In genomic region chr12:111595341-111595835, GRCh38 we compare ENCODE assay signal across 8 cellular contexts. TPM values are rescaled to one million over a fixed set of nuclear protein-coding genes. Genes with fewer than 3 reads are reported as not detected.
DNase-seq lines count a peak whose midpoint lies in the region; ATAC-seq, FAIRE-seq and TF ChIP-seq lines count a peak whose summit lies in the region.
"Not testable (repeated sequence)": the region's sequence is repeated elsewhere in the genome, so short reads cannot be mapped to it uniquely, and the experiment has no call there.

No MANE protein-coding gene starts in this region.

- H3K9me3 Mint-ChIP-seq in CD4-positive, CD25-positive, alpha-beta regulatory T cell; activated T-helper 17 cell treated with anti-CD3 and anti-CD28 coated beads, Interleukin-2, amount 50 U/mL, for 72 hours; chondrocyte (ENCODE audit: low read depth); osteocyte (ENCODE audit: unreplicated experiment): not testable (repeated sequence)

- peak overlapping the region; percentile 11 to 84 (median 50) for H3K4me3 Mint-ChIP-seq in CD4-positive, CD25-positive, alpha-beta regulatory T cell
- peak overlapping the region; percentile 88 for H3K4me3 Mint-ChIP-seq in activated T-helper 17 cell treated with anti-CD3 and anti-CD28 coated beads, Interleukin-2, amount 50 U/mL, for 72 hours
- peak overlapping the region; percentile 22 for H3K4me3 Mint-ChIP-seq in chondrocyte (ENCODE audit: unreplicated experiment)
- peak overlapping the region; percentile 55 for H3K4me3 Mint-ChIP-seq in osteocyte (ENCODE audit: unreplicated experiment)

- H3K9ac ChIP-seq in SK-N-MC (ENCODE audit: insufficient read length); kidney (ENCODE audit: low read length in 2 of 2): not testable (repeated sequence)

- H3K4me3 ChIP-seq in CD4-positive, CD25-positive, alpha-beta regulatory T cell (ENCODE audit: low read depth, low read length): peak overlapping the region; percentile 2
- not testable (repeated sequence) for H3K4me3 ChIP-seq in SK-N-MC; kidney (ENCODE audit: low read length in 2 of 2)
- H3K4me3 ChIP-seq in tibial artery: peak overlapping the region in 1 of 2 donors; percentile 95

- POLR2A ChIA-PET in HEK293T (lab: Yijun Ruan, JAX): not testable (repeated sequence)

- CTCF ChIA-PET in HEK293T (lab: Yijun Ruan, JAX): not testable (repeated sequence)

- H3K27me3 ChIP-seq in CD4-positive, CD25-positive, alpha-beta regulatory T cell (ENCODE audit: control insufficient read depth, insufficient read depth, low read length); tibial artery: not testable (repeated sequence)

- H3K27ac Mint-ChIP-seq in CD4-positive, CD25-positive, alpha-beta regulatory T cell: peak overlapping the region in 1 of 3 donors; percentile 29
- H3K27ac Mint-ChIP-seq in activated T-helper 17 cell treated with anti-CD3 and anti-CD28 coated beads, Interleukin-2, amount 50 U/mL, for 72 hours: not testable (repeated sequence)
- peak overlapping the region; percentile 75 for H3K27ac Mint-ChIP-seq in chondrocyte (ENCODE audit: unreplicated experiment)
- peak overlapping the region; percentile 87 for H3K27ac Mint-ChIP-seq in osteocyte (ENCODE audit: unreplicated experiment)

- FAIRE-seq in kidney (lab: Jason Lieb, UNC): not testable (repeated sequence)

- intact Hi-C loops in kidney (cut with DNase I): not testable (repeated sequence)
- intact Hi-C loops in tibial artery (cut with DNase I; ENCODE audit: low total_unique reads): loop anchor here (2.0 kb wide), 1 partner anchor 47 kb away; no protein-coding TSS in a partner anchor

- peaks cover 10 to 62% (median 40%) of the 10 kb centered on the region in 4 donors for H3K4me1 Mint-ChIP-seq in CD4-positive, CD25-positive, alpha-beta regulatory T cell
- peaks cover 16% of the 10 kb centered on the region for H3K4me1 Mint-ChIP-seq in activated T-helper 17 cell treated with anti-CD3 and anti-CD28 coated beads, Interleukin-2, amount 50 U/mL, for 72 hours
- H3K4me1 Mint-ChIP-seq in chondrocyte (ENCODE audit: low read depth) (peaks cover 51% of the 10 kb centered on the region), osteocyte (ENCODE audit: unreplicated experiment) (peaks cover 48% of the 10 kb centered on the region)

- DNase-seq in CD4-positive, CD25-positive, alpha-beta regulatory T cell; HEK293T (ENCODE audit: extremely low spot score); SK-N-MC (ENCODE audit: low read depth, low spot score); osteocyte (ENCODE audit: extremely low spot score, unreplicated experiment): not testable (repeated sequence)
- DNase-seq in chondrocyte (ENCODE audit: low spot score) (peak; percentile 46), kidney (peak; percentile 20), tibial artery (peak in 1 of 2 donors; percentile 6)

- H3K4me1 ChIP-seq in CD4-positive, CD25-positive, alpha-beta regulatory T cell (ENCODE audit: control insufficient read depth, insufficient read depth, low read length, poor library complexity, severe bottlenecking): peaks cover 23% of the 10 kb centered on the region
- H3K4me1 ChIP-seq in kidney (ENCODE audit: control insufficient read depth in 1 of 2, insufficient read depth in 1 of 2, low read depth in 1 of 2, low read length in 2 of 2) (peaks cover 4 to 11% of the 10 kb centered on the region in 2 donors), tibial artery (peaks cover 0 to 67% (median 31%) of the 10 kb centered on the region in 4 donors)

- not testable (repeated sequence) for H3K36me3 ChIP-seq in CD4-positive, CD25-positive, alpha-beta regulatory T cell (ENCODE audit: control insufficient read depth, insufficient read depth, low read length); SK-N-MC (ENCODE audit: insufficient read depth, low read length); kidney (ENCODE audit: control insufficient read depth in 1 of 2, insufficient read depth in 2 of 2, low read length in 2 of 2); tibial artery

- H3K27me3 Mint-ChIP-seq in CD4-positive, CD25-positive, alpha-beta regulatory T cell: peaks cover 14% of the 10 kb centered on the region
- H3K27me3 Mint-ChIP-seq in activated T-helper 17 cell treated with anti-CD3 and anti-CD28 coated beads, Interleukin-2, amount 50 U/mL, for 72 hours; chondrocyte (ENCODE audit: low read depth); osteocyte (ENCODE audit: unreplicated experiment): not testable (repeated sequence)

- H3K9me3 ChIP-seq in CD4-positive, CD25-positive, alpha-beta regulatory T cell (ENCODE audit: control insufficient read depth in 2 of 2, low read length in 2 of 2); SK-N-MC (ENCODE audit: low read depth, low read length); kidney (ENCODE audit: control insufficient read depth in 1 of 2, low read length in 2 of 2); tibial artery: not testable (repeated sequence)

- not testable (repeated sequence) for ATAC-seq in CD4-positive, CD25-positive, alpha-beta regulatory T cell (ENCODE audit: low read depth in 2 of 2); activated T-helper 17 cell treated with anti-CD3 and anti-CD28 coated beads, Interleukin-2, amount 50 U/mL, for 72 hours (replicated peaks)

- not testable (repeated sequence) for TF ChIP-seq CTCF in chondrocyte (IDR thresholded peaks at IDR 0.05); kidney (IDR thresholded peaks at IDR 0.05; ENCODE audit: borderline replicate concordance, extremely low read depth, insufficient read depth); osteocyte (IDR thresholded peaks at IDR 0.05); tibial artery (IDR thresholded peaks at IDR 0.05)

- not testable (repeated sequence) for H3K36me3 Mint-ChIP-seq in CD4-positive, CD25-positive, alpha-beta regulatory T cell; activated T-helper 17 cell treated with anti-CD3 and anti-CD28 coated beads, Interleukin-2, amount 50 U/mL, for 72 hours (ENCODE audit: low read depth); chondrocyte (ENCODE audit: low read depth); osteocyte (ENCODE audit: unreplicated experiment)

- H3K27ac ChIP-seq in CD4-positive, CD25-positive, alpha-beta regulatory T cell (ENCODE audit: insufficient read depth, low read length, poor library complexity, severe bottlenecking); kidney (ENCODE audit: low read depth in 2 of 2, low read length in 2 of 2): not testable (repeated sequence)
- H3K27ac ChIP-seq in SK-N-MC (peak overlapping the region; percentile 19; the same call in 1 of the 2 replicates), tibial artery (peak overlapping the region; percentile 92 to 95)

TF ChIP-seq in HEK293T, 16 proteins besides CTCF, POLR2A, EP300 and RAD21:
- TF ChIP-seq ZNF384 (IDR thresholded peaks at IDR 0.05): peak; percentile 84

RNA-seq across cellular contexts. Expression of gene ATXN2, which starts 3.7 kb away (rescaled TPM):
- 43.1 TPM for total RNA-seq in CD4-positive, CD25-positive, alpha-beta regulatory T cell
- polyA plus RNA-seq in CD4-positive, CD25-positive, alpha-beta regulatory T cell: 10 to 100 TPM in 3 of 4 donors, 1 to 10 TPM in 1; 9.7 to 15.5 (median 14.3) TPM
- 10 to 100 TPM; 40.4 to 54.7 TPM for total RNA-seq in activated T-helper 17 cell treated with anti-CD3 and anti-CD28 coated beads, Interleukin-2, amount 50 U/mL, for 72 hours
- 63.7 to 66.8 TPM (median 66.1 TPM) in 3 replicates for total RNA-seq in chondrocyte
- 56.5 TPM for total RNA-seq in kidney
- 27.1 TPM for polyA plus RNA-seq in kidney (ENCODE audit: insufficient read depth, low read depth, low replicate concordance)
- 76.7 and 78.9 TPM in 2 replicates for total RNA-seq in osteocyte

Comparison
In these comparisons a context has a peak if more than half of its experiments do, and no peak if none do; other contexts are left out.
1. H3K4me3 Mint-ChIP-seq: peak in every context shown above with its lines; median percentile 88 in activated T-helper 17 cell treated with anti-CD3 and anti-CD28 coated beads, Interleukin-2, amount 50 U/mL, for 72 hours; 55 in osteocyte; 50 in CD4-positive, CD25-positive, alpha-beta regulatory T cell; 22 in chondrocyte.